Comparison of ENCODE assay signal across 28 cellular contexts in the genomic region with DNA sequence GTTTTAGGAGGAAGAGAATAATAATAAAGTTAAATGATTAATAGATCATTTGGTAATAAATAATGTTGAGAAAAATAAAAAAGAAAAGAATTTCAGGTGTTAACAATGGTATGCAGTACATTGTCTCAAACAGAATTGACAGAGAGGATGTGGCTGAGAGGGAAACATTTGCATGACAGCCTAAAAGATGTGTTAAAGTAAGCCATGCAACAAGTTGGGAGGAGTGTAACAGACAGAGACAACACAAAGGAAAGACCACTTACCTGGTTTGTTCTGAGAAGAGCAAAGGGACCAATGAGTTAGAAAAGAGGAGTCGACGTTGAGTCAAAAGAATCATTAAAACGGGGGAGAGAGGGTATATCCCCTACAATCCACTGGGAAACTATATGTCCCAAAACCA.
"Had no signal": no experiment of that assay in that cellular context is flagged by ENCODE, and none has a peak within 500 bp of the region (broad histone marks: within the 10 kb centered on the region; RNA-seq: fewer than 3 reads in every experiment).

No MANE protein-coding gene starts in this region.

- H3K9me3 Mint-ChIP-seq: activated CD4-positive, alpha-beta memory T cell treated with anti-CD3 and anti-CD28 coated beads, Interleukin-2, amount 10 ng/mL, durations not matched to agents 7 days and 5 days; activated CD4-positive, alpha-beta T cell treated with anti-CD3 and anti-CD28 coated beads, Interleukin-2, amount 10 ng/mL, durations not matched to agents 7 days and 5 days had no signal

- H3K36me3 ChIP-seq: ascending aorta, breast epithelium, cardiac muscle cell, colonic mucosa, esophagus squamous epithelium had no signal

- H3K9me3 ChIP-seq: ascending aorta, colonic mucosa, esophagus squamous epithelium had no signal

- H3K27ac Mint-ChIP-seq: activated CD4-positive, alpha-beta memory T cell treated with anti-CD3 and anti-CD28 coated beads, Interleukin-2, amount 10 ng/mL, durations not matched to agents 7 days and 5 days; activated CD4-positive, alpha-beta T cell treated with anti-CD3 and anti-CD28 coated beads, Interleukin-2, amount 10 ng/mL, durations not matched to agents 7 days and 5 days; activated naive CD4-positive, alpha-beta T cell treated with anti-CD3 and anti-CD28 coated beads, Interleukin-2, amount 10 ng/mL, durations not matched to agents 7 days and 5 days; activated naive CD4-positive, alpha-beta T cell treated with anti-CD3 and anti-CD28 coated beads, Interleukin-2, amount 50 U/mL, for 72 hours; activated naive CD8-positive, alpha-beta T cell treated with anti-CD3 and anti-CD28 coated beads, Interleukin-2, amount 10 ng/mL, durations not matched to agents 7 days and 5 days; activated T-cell treated with anti-CD3 and anti-CD28 coated beads, Interleukin-2, amount 50 U/mL, for 24 hours; activated T-cell treated with anti-CD3 and anti-CD28 coated beads, Interleukin-2, amount 50 U/mL, for 72 hours; brain had no signal

- H3K4me3 ChIP-seq: ascending aorta, breast epithelium, cardiac muscle cell, colonic mucosa, esophagus squamous epithelium had no signal

- FAIRE-seq: endothelial cell of umbilical vein had no signal

- H3K27me3 ChIP-seq: ascending aorta, breast epithelium, cardiac muscle cell, colonic mucosa, esophagus squamous epithelium had no signal

- H3K4me3 Mint-ChIP-seq: activated CD4-positive, alpha-beta memory T cell treated with anti-CD3 and anti-CD28 coated beads, Interleukin-2, amount 10 ng/mL, durations not matched to agents 7 days and 5 days; activated CD4-positive, alpha-beta T cell treated with anti-CD3 and anti-CD28 coated beads, Interleukin-2, amount 10 ng/mL, durations not matched to agents 7 days and 5 days; activated naive CD4-positive, alpha-beta T cell treated with anti-CD3 and anti-CD28 coated beads, Interleukin-2, amount 10 ng/mL, durations not matched to agents 7 days and 5 days; activated naive CD8-positive, alpha-beta T cell treated with anti-CD3 and anti-CD28 coated beads, Interleukin-2, amount 10 ng/mL, durations not matched to agents 7 days and 5 days; activated T-cell treated with anti-CD3 and anti-CD28 coated beads, Interleukin-2, amount 50 U/mL, for 24 hours; activated T-cell treated with anti-CD3 and anti-CD28 coated beads, Interleukin-2, amount 50 U/mL, for 72 hours; brain had no signal

- H3K27me3 Mint-ChIP-seq: activated CD4-positive, alpha-beta memory T cell treated with anti-CD3 and anti-CD28 coated beads, Interleukin-2, amount 10 ng/mL, durations not matched to agents 7 days and 5 days; activated CD4-positive, alpha-beta T cell treated with anti-CD3 and anti-CD28 coated beads, Interleukin-2, amount 10 ng/mL, durations not matched to agents 7 days and 5 days; activated naive CD4-positive, alpha-beta T cell treated with anti-CD3 and anti-CD28 coated beads, Interleukin-2, amount 10 ng/mL, durations not matched to agents 7 days and 5 days; activated naive CD8-positive, alpha-beta T cell treated with anti-CD3 and anti-CD28 coated beads, Interleukin-2, amount 10 ng/mL, durations not matched to agents 7 days and 5 days; activated T-cell treated with anti-CD3 and anti-CD28 coated beads, Interleukin-2, amount 50 U/mL, for 24 hours had no signal

- ATAC-seq: activated naive CD4-positive, alpha-beta T cell treated with anti-CD3 and anti-CD28 coated beads, Interleukin-2, amount 50 U/mL, for 72 hours; activated T-cell treated with anti-CD3 and anti-CD28 coated beads, Interleukin-2, amount 50 U/mL, for 72 hours had no signal

- DNase-seq: activated CD4-positive, alpha-beta memory T cell treated with anti-CD3 and anti-CD28 coated beads, Interleukin-2, amount 10 ng/mL, durations not matched to agents 7 days and 5 days; activated CD4-positive, alpha-beta T cell treated with anti-CD3 and anti-CD28 coated beads for 1 hour; activated CD4-positive, alpha-beta T cell treated with anti-CD3 and anti-CD28 coated beads for 4 hours; activated CD4-positive, alpha-beta T cell treated with anti-CD3 and anti-CD28 coated beads, Interleukin-2, amount 10 ng/mL, durations not matched to agents 7 days and 5 days; activated CD4-positive, alpha-beta T cell treated with anti-CD3 and anti-CD28 coated beads, Interleukin-2, amount 50 U/mL, for 4 hours; activated CD8-positive, alpha-beta memory T cell treated with anti-CD3 and anti-CD28 coated beads, Interleukin-2, amount 50 U/mL, for 48 hours; activated gamma-delta T cell; activated naive CD4-positive, alpha-beta T cell; activated naive CD4-positive, alpha-beta T cell treated with anti-CD3 and anti-CD28 coated beads, Interleukin-2, amount 10 ng/mL, durations not matched to agents 7 days and 5 days; activated naive CD8-positive, alpha-beta T cell treated with anti-CD3 and anti-CD28 coated beads, Interleukin-2, amount 10 ng/mL, durations not matched to agents 7 days and 5 days; activated T-cell treated with anti-CD3 and anti-CD28 coated beads for 4 hours; activated T-cell treated with anti-CD3 and anti-CD28 coated beads, Interleukin-2, amount 50 U/mL, for 24 hours; activated T-cell treated with anti-CD3 and anti-CD28 coated beads, Interleukin-2, amount 50 U/mL, for 72 hours; central memory CD4-positive, alpha-beta T cell; cerebellar nuclear complex; colonic mucosa; effector CD8-positive, alpha-beta T cell; esophagus squamous epithelium; foreskin melanocyte; head of caudate nucleus; T-helper 2 cell had no signal

- H3K36me3 Mint-ChIP-seq: activated naive CD4-positive, alpha-beta T cell treated with anti-CD3 and anti-CD28 coated beads, Interleukin-2, amount 10 ng/mL, durations not matched to agents 7 days and 5 days; activated naive CD4-positive, alpha-beta T cell treated with anti-CD3 and anti-CD28 coated beads, Interleukin-2, amount 50 U/mL, for 72 hours; activated naive CD8-positive, alpha-beta T cell treated with anti-CD3 and anti-CD28 coated beads, Interleukin-2, amount 10 ng/mL, durations not matched to agents 7 days and 5 days; brain had no signal

- H3K4me1 ChIP-seq: ascending aorta, breast epithelium, colonic mucosa had no signal

- H3K4me1 Mint-ChIP-seq: activated CD4-positive, alpha-beta memory T cell treated with anti-CD3 and anti-CD28 coated beads, Interleukin-2, amount 10 ng/mL, durations not matched to agents 7 days and 5 days; activated CD4-positive, alpha-beta T cell treated with anti-CD3 and anti-CD28 coated beads, Interleukin-2, amount 10 ng/mL, durations not matched to agents 7 days and 5 days; activated naive CD4-positive, alpha-beta T cell treated with anti-CD3 and anti-CD28 coated beads, Interleukin-2, amount 10 ng/mL, durations not matched to agents 7 days and 5 days; activated naive CD8-positive, alpha-beta T cell treated with anti-CD3 and anti-CD28 coated beads, Interleukin-2, amount 10 ng/mL, durations not matched to agents 7 days and 5 days had no signal

- H3K27ac ChIP-seq: ascending aorta, breast epithelium, cardiac muscle cell, colonic mucosa, epithelial cell of prostate, esophagus squamous epithelium had no signal
